Comparison of ENCODE assay signal across 11 cellular contexts in genomic region chr17:68461122-68461539, GRCh38. TPM values are rescaled to one million over a fixed set of nuclear protein-coding genes. Genes with fewer than 3 reads are reported as not detected.
DNase-seq lines count a peak whose midpoint lies in the region; ATAC-seq and TF ChIP-seq lines count a peak whose summit lies in the region.
"Had no signal": no experiment of that assay in that cellular context is flagged by ENCODE, and none has a peak within 500 bp of the region (broad histone marks: within the 10 kb centered on the region; RNA-seq: fewer than 3 reads in every experiment).

No MANE protein-coding gene starts in this region.

- peak overlapping the region in 7 of 8 donors; percentile 70 to 88 (median 82) for H3K27ac Mint-ChIP-seq in CD8-positive, alpha-beta memory T cell
- H3K27ac Mint-ChIP-seq in dendritic cell treated with granulocyte-macrophage colony-stimulating factor and Interleukin-4, amounts not matched to agents 40 ng/mL and 50 ng/mL, for 4 days, result peak overlapping the region; percentile 70

- no peak for TF ChIP-seq CTCF in OCI-LY1 (IDR thresholded peaks at IDR 0.05; ENCODE audit: low read length)

- H3F3A ChIP-seq in OCI-LY1 (ENCODE audit: insufficient read depth, low read length), result no peaks in the 10 kb centered on the region

- H3K36me3 Mint-ChIP-seq in CD8-positive, alpha-beta memory T cell, result no peaks in the 10 kb centered on the region
- peaks cover 6% of the 10 kb centered on the region for H3K36me3 Mint-ChIP-seq in dendritic cell treated with granulocyte-macrophage colony-stimulating factor and Interleukin-4, amounts not matched to agents 40 ng/mL and 50 ng/mL, for 4 days (ENCODE audit: low read depth)

- ATAC-seq in GM18868 (IDR thresholded peaks at IDR 0.05; ENCODE audit: unreplicated experiment), result no peak
- no peak for ATAC-seq in HG02885 (IDR thresholded peaks at IDR 0.05; ENCODE audit: poor library complexity, unreplicated experiment)
- ATAC-seq in HG02678 (IDR thresholded peaks at IDR 0.05; ENCODE audit: unreplicated experiment), result no peak

- DNase-seq in ACHN, result peak; percentile 9
- DNase-seq in CD8-positive, alpha-beta memory T cell, result no peak
- DNase-seq in activated effector memory CD4-positive, alpha-beta T cell treated with anti-CD3 and anti-CD28 coated beads, Interleukin-2, amount 50 U/mL, for 16 hours, result no peak
- DNase-seq: activated effector memory CD4-positive, alpha-beta T cell treated with Interleukin-2 at 50 U/mL for 16 hours; NCI-H526; T-helper 9 cell had no signal

- CTCF ChIA-PET in CD8-positive, alpha-beta memory T cell (lab: Charles Lee), result interaction anchor here (0.7 to 5.9 kb wide), 12 partner anchors 16 to 499 kb away, joined by 3 to 48 read pairs (median 4); no protein-coding TSS in a partner anchor

- H3K4me1 Mint-ChIP-seq in CD8-positive, alpha-beta memory T cell, result peaks cover 57 to 65% (median 62%) of the 10 kb centered on the region in 3 donors
- H3K4me1 Mint-ChIP-seq in dendritic cell treated with granulocyte-macrophage colony-stimulating factor and Interleukin-4, amounts not matched to agents 40 ng/mL and 50 ng/mL, for 4 days (ENCODE audit: low read depth), result peaks cover 50% of the 10 kb centered on the region

- peak overlapping the region; percentile 39 for H3K4me2 ChIP-seq in OCI-LY1 (ENCODE audit: low read length)

- no peaks in the 10 kb centered on the region for H3K9me3 Mint-ChIP-seq in CD8-positive, alpha-beta memory T cell
- no peaks in the 10 kb centered on the region for H3K9me3 Mint-ChIP-seq in dendritic cell treated with granulocyte-macrophage colony-stimulating factor and Interleukin-4, amounts not matched to agents 40 ng/mL and 50 ng/mL, for 4 days

- H3K79me2 ChIP-seq in OCI-LY1 (ENCODE audit: insufficient read depth, low read length), result no peaks in the 10 kb centered on the region

- no peaks in the 10 kb centered on the region for H4K20me1 ChIP-seq in OCI-LY1 (ENCODE audit: insufficient read depth, low read length)

- peak overlapping the region; percentile 72; the same call in 1 of the 2 replicates for H2AFZ ChIP-seq in OCI-LY1 (ENCODE audit: low read length)

- peaks cover 0 to 2% of the 10 kb centered on the region in 2 donors for H3K27me3 Mint-ChIP-seq in CD8-positive, alpha-beta memory T cell
- peaks cover 5% of the 10 kb centered on the region for H3K27me3 Mint-ChIP-seq in dendritic cell treated with granulocyte-macrophage colony-stimulating factor and Interleukin-4, amounts not matched to agents 40 ng/mL and 50 ng/mL, for 4 days

- no peak overlapping the region for H3K4me3 ChIP-seq in CD8-positive, alpha-beta memory T cell (ENCODE audit: low read length)
- no peak overlapping the region for H3K4me3 ChIP-seq in OCI-LY1 (ENCODE audit: low read depth, low read length, poor library complexity, severe bottlenecking)

- no peak overlapping the region for H3K27ac ChIP-seq in CD8-positive, alpha-beta memory T cell (ENCODE audit: low read depth, low read length)
- H3K27ac ChIP-seq in OCI-LY1 (ENCODE audit: low read depth, low read length, poor library complexity, severe bottlenecking), result peak overlapping the region; percentile 79

- in situ Hi-C loops in ACHN (cut with HindIII; ENCODE audit: low pct_ligation_motif_present, low pct_unique_long_range_greater_than_20kb, low sequenced_read_pairs), result no loop called here

- H3K4me1 ChIP-seq in CD8-positive, alpha-beta memory T cell (ENCODE audit: insufficient read depth, low read length), result peaks cover 55% of the 10 kb centered on the region
- H3K4me1 ChIP-seq in OCI-LY1 (ENCODE audit: insufficient read depth, low read length, severe bottlenecking), result peaks cover 67% of the 10 kb centered on the region

- no peaks in the 10 kb centered on the region for H3K9me2 ChIP-seq in OCI-LY1 (ENCODE audit: low read depth, low read length)

- peak overlapping the region in 5 of 7 donors; percentile 3 to 68 (median 41) for H3K4me3 Mint-ChIP-seq in CD8-positive, alpha-beta memory T cell
- H3K4me3 Mint-ChIP-seq in dendritic cell treated with granulocyte-macrophage colony-stimulating factor and Interleukin-4, amounts not matched to agents 40 ng/mL and 50 ng/mL, for 4 days, result no peak overlapping the region

- no peaks in the 10 kb centered on the region for H3K36me3 ChIP-seq in CD8-positive, alpha-beta memory T cell (ENCODE audit: insufficient read depth, low read length)
- H3K36me3 ChIP-seq in OCI-LY1 (ENCODE audit: insufficient read depth, low read length), result no peaks in the 10 kb centered on the region

- intact Hi-C loops in dendritic cell treated with granulocyte-macrophage colony-stimulating factor and Interleukin-4, amounts not matched to agents 40 ng/mL and 50 ng/mL, for 4 days (cut with micrococcal nuclease), result loop anchor here (5.0 to 10.0 kb wide), 4 partner anchors 199 to 499 kb away; partner anchors contain the start of gene KPNA2

- H3K9ac ChIP-seq in OCI-LY1 (ENCODE audit: low read length), result peak overlapping the region; percentile 12; the same call in 1 of the 2 replicates

- no peaks in the 10 kb centered on the region for H3K9me3 ChIP-seq in CD8-positive, alpha-beta memory T cell (ENCODE audit: low read length)
- H3K9me3 ChIP-seq in OCI-LY1 (ENCODE audit: low read length), result no peaks in the 10 kb centered on the region

- POLR2A ChIA-PET in CD8-positive, alpha-beta memory T cell (lab: Charles Lee), result interaction anchor here (0.6 to 4.9 kb wide), 6 partner anchors 24 to 279 kb away, joined by 3 to 42 read pairs (median 4); partner anchors contain the start of genes ARSG and SLC16A6

- H3K27me3 ChIP-seq in CD8-positive, alpha-beta memory T cell (ENCODE audit: insufficient read depth, low read length, poor library complexity, severe bottlenecking), result no peaks in the 10 kb centered on the region
- no peaks in the 10 kb centered on the region for H3K27me3 ChIP-seq in OCI-LY1 (ENCODE audit: insufficient read depth, low read length)

RNA-seq across cellular contexts. Expression of gene WIPI1, which starts 3.8 kb away (rescaled TPM):
- total RNA-seq in CD8-positive, alpha-beta memory T cell, result 10 to 100 TPM in 1 of 2 experiments, 1 to 10 TPM in 1; 9.8 to 10.3 TPM
- 8.2 TPM for polyA plus RNA-seq in CD8-positive, alpha-beta memory T cell

RNA-seq across cellular contexts. Expression of gene PRKAR1A, which starts 51.1 kb away (rescaled TPM):
- 100 to 1,000 TPM; 197 to 203 TPM for total RNA-seq in CD8-positive, alpha-beta memory T cell
- 191 TPM for polyA plus RNA-seq in CD8-positive, alpha-beta memory T cell
